ENCODE assay signal across 1 cellular context in the genomic region with DNA sequence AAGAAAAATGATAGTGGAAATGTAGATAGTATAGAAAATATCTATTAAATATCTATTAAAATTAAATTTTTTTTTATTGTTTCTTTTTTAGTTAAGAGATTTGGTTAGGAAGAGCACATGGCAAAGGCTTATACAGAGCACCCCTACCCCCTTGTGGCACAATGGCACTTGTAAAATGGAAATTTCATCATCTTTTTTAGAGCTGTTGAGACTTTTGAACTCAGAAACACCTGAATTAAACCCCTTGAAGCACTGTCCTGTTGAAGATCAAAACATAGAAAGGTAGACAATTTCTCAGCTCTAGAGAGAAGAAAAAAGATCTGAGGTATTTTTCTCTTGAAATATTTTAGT.
TF ChIP-seq lines count a peak whose summit lies in the region.

No MANE protein-coding gene starts in this region.

TF ChIP-seq in GM23338, 12 proteins besides CTCF, POLR2A, EP300 and RAD21 (continued from another document):
- TF ChIP-seq, protein P1, sequence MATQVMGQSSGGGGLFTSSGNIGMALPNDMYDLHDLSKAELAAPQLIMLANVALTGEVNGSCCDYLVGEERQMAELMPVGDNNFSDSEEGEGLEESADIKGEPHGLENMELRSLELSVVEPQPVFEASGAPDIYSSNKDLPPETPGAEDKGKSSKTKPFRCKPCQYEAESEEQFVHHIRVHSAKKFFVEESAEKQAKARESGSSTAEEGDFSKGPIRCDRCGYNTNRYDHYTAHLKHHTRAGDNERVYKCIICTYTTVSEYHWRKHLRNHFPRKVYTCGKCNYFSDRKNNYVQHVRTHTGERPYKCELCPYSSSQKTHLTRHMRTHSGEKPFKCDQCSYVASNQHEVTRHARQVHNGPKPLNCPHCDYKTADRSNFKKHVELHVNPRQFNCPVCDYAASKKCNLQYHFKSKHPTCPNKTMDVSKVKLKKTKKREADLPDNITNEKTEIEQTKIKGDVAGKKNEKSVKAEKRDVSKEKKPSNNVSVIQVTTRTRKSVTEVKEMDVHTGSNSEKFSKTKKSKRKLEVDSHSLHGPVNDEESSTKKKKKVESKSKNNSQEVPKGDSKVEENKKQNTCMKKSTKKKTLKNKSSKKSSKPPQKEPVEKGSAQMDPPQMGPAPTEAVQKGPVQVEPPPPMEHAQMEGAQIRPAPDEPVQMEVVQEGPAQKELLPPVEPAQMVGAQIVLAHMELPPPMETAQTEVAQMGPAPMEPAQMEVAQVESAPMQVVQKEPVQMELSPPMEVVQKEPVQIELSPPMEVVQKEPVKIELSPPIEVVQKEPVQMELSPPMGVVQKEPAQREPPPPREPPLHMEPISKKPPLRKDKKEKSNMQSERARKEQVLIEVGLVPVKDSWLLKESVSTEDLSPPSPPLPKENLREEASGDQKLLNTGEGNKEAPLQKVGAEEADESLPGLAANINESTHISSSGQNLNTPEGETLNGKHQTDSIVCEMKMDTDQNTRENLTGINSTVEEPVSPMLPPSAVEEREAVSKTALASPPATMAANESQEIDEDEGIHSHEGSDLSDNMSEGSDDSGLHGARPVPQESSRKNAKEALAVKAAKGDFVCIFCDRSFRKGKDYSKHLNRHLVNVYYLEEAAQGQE (IDR thresholded peaks at IDR 0.05; ENCODE audit: unreplicated experiment) = no peak
- no peak for TF ChIP-seq STAT1 (IDR thresholded peaks at IDR 0.05; ENCODE audit: unreplicated experiment)
- TF ChIP-seq EZH2 (IDR thresholded peaks at IDR 0.05; ENCODE audit: low read depth, unreplicated experiment) = no peak
- no peak for TF ChIP-seq POLR2AphosphoS5 (IDR thresholded peaks at IDR 0.05; ENCODE audit: low read depth)
- TF ChIP-seq ZNF331 (CRISPR knock-in tag; IDR thresholded peaks at IDR 0.05; ENCODE audit: low read depth) = no peak
- no peak for TF ChIP-seq CREB1 (CRISPR knock-in tag; IDR thresholded peaks at IDR 0.05; ENCODE audit: low read depth)
- TF ChIP-seq NANOG (IDR thresholded peaks at IDR 0.05; ENCODE audit: borderline replicate concordance) = no peak
- no peak for TF ChIP-seq ZNF114 (CRISPR knock-in tag; IDR thresholded peaks at IDR 0.05)
- TF ChIP-seq, protein P2, sequence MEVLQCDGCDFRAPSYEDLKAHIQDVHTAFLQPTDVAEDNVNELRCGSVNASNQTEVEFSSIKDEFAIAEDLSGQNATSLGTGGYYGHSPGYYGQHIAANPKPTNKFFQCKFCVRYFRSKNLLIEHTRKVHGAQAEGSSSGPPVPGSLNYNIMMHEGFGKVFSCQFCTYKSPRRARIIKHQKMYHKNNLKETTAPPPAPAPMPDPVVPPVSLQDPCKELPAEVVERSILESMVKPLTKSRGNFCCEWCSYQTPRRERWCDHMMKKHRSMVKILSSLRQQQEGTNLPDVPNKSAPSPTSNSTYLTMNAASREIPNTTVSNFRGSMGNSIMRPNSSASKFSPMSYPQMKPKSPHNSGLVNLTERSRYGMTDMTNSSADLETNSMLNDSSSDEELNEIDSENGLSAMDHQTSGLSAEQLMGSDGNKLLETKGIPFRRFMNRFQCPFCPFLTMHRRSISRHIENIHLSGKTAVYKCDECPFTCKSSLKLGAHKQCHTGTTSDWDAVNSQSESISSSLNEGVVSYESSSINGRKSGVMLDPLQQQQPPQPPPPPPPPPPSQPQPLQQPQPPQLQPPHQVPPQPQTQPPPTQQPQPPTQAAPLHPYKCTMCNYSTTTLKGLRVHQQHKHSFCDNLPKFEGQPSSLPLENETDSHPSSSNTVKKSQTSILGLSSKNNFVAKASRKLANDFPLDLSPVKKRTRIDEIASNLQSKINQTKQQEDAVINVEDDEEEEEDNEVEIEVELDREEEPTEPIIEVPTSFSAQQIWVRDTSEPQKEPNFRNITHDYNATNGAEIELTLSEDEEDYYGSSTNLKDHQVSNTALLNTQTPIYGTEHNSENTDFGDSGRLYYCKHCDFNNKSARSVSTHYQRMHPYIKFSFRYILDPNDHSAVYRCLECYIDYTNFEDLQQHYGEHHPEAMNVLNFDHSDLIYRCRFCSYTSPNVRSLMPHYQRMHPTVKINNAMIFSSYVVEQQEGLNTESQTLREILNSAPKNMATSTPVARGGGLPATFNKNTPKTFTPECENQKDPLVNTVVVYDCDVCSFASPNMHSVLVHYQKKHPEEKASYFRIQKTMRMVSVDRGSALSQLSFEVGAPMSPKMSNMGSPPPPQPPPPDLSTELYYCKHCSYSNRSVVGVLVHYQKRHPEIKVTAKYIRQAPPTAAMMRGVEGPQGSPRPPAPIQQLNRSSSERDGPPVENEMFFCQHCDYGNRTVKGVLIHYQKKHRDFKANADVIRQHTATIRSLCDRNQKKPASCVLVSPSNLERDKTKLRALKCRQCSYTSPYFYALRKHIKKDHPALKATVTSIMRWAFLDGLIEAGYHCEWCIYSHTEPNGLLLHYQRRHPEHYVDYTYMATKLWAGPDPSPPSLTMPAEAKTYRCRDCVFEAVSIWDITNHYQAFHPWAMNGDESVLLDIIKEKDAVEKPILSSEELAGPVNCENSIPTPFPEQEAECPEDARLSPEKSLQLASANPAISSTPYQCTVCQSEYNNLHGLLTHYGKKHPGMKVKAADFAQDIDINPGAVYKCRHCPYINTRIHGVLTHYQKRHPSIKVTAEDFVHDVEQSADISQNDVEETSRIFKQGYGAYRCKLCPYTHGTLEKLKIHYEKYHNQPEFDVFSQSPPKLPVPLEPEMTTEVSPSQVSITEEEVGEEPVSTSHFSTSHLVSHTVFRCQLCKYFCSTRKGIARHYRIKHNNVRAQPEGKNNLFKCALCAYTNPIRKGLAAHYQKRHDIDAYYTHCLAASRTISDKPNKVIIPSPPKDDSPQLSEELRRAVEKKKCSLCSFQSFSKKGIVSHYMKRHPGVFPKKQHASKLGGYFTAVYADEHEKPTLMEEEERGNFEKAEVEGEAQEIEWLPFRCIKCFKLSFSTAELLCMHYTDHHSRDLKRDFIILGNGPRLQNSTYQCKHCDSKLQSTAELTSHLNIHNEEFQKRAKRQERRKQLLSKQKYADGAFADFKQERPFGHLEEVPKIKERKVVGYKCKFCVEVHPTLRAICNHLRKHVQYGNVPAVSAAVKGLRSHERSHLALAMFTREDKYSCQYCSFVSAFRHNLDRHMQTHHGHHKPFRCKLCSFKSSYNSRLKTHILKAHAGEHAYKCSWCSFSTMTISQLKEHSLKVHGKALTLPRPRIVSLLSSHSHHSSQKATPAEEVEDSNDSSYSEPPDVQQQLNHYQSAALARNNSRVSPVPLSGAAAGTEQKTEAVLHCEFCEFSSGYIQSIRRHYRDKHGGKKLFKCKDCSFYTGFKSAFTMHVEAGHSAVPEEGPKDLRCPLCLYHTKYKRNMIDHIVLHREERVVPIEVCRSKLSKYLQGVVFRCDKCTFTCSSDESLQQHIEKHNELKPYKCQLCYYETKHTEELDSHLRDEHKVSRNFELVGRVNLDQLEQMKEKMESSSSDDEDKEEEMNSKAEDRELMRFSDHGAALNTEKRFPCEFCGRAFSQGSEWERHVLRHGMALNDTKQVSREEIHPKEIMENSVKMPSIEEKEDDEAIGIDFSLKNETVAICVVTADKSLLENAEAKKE (CRISPR knock-in tag; IDR thresholded peaks at IDR 0.05) = no peak
